23 cellular contexts compared by ENCODE assay signal in genomic region chr3:55742027-55742710, GRCh38.
"Had no signal": no experiment of that assay in that cellular context is flagged by ENCODE, and none has a peak within 500 bp of the region (broad histone marks: within the 10 kb centered on the region; RNA-seq: fewer than 3 reads in every experiment).

No MANE protein-coding gene starts in this region.

- H3K4me1 ChIP-seq: gastroesophageal sphincter, parathyroid adenoma, tibial artery had no signal

- H2AFZ ChIP-seq: parathyroid adenoma had no signal

- H3K9ac ChIP-seq: parathyroid adenoma had no signal

- H3K9me3 Mint-ChIP-seq: activated naive CD4-positive, alpha-beta T cell treated with anti-CD3 and anti-CD28 coated beads, Interleukin-2, amount 50 U/mL, for 72 hours had no signal

- H3K9me3 ChIP-seq: gastroesophageal sphincter, tibial artery had no signal

- H3K27me3 Mint-ChIP-seq: effector memory CD8-positive, alpha-beta T cell; stimulated activated naive CD8-positive, alpha-beta T cell treated with anti-CD3 and anti-CD28 coated beads, Interleukin-15, amount 100 ng/mL, for 72 hours had no signal

- H3K79me2 ChIP-seq: parathyroid adenoma had no signal

- H3K27ac Mint-ChIP-seq: activated CD8-positive, alpha-beta T cell treated with anti-CD3 and anti-CD28 coated beads, Interleukin-2, amount 10 ng/mL, durations not matched to agents 7 days and 5 days; activated naive CD4-positive, alpha-beta T cell treated with anti-CD3 and anti-CD28 coated beads, Interleukin-2, amount 50 U/mL, for 72 hours; effector memory CD8-positive, alpha-beta T cell; stimulated activated naive CD8-positive, alpha-beta T cell treated with anti-CD3 and anti-CD28 coated beads, Interleukin-15, amount 100 ng/mL, for 72 hours had no signal

- H3K4me3 Mint-ChIP-seq: activated CD8-positive, alpha-beta T cell treated with anti-CD3 and anti-CD28 coated beads, Interleukin-2, amount 10 ng/mL, durations not matched to agents 7 days and 5 days; effector memory CD8-positive, alpha-beta T cell; nephron; stimulated activated naive CD8-positive, alpha-beta T cell treated with anti-CD3 and anti-CD28 coated beads, Interleukin-15, amount 100 ng/mL, for 72 hours had no signal

- H3K36me3 Mint-ChIP-seq: activated naive CD4-positive, alpha-beta T cell treated with anti-CD3 and anti-CD28 coated beads, Interleukin-2, amount 50 U/mL, for 72 hours had no signal

- ATAC-seq: activated CD8-positive, alpha-beta T cell treated with anti-CD3 and anti-CD28 coated beads, Interleukin-2, amount 10 ng/mL, durations not matched to agents 7 days and 5 days; activated naive CD4-positive, alpha-beta T cell treated with anti-CD3 and anti-CD28 coated beads, Interleukin-2, amount 50 U/mL, for 72 hours; effector memory CD8-positive, alpha-beta T cell; esophagus mucosa; gastroesophageal sphincter; left cardiac atrium; right cardiac atrium; stimulated activated naive CD8-positive, alpha-beta T cell treated with anti-CD3 and anti-CD28 coated beads, Interleukin-15, amount 100 ng/mL, for 72 hours had no signal

- H3K4me1 Mint-ChIP-seq: stimulated activated naive CD8-positive, alpha-beta T cell treated with anti-CD3 and anti-CD28 coated beads, Interleukin-15, amount 100 ng/mL, for 72 hours had no signal

- H3K36me3 ChIP-seq: brain microvascular endothelial cell, gastroesophageal sphincter, tibial artery had no signal

- H3K27ac ChIP-seq: brain microvascular endothelial cell, dorsolateral prefrontal cortex, gastroesophageal sphincter, parathyroid adenoma, tibial artery had no signal

- H3K4me3 ChIP-seq: dorsolateral prefrontal cortex, gastroesophageal sphincter, tibial artery had no signal

- H3K27me3 ChIP-seq: brain microvascular endothelial cell, dorsolateral prefrontal cortex, gastroesophageal sphincter had no signal

- DNase-seq: activated CD4-positive, alpha-beta T cell treated with anti-CD3 and anti-CD28 coated beads for 1 hour; activated CD4-positive, alpha-beta T cell treated with anti-CD3 and anti-CD28 coated beads, Interleukin-2, amount 50 U/mL, for 1 hour; activated CD8-positive, alpha-beta T cell treated with anti-CD3 and anti-CD28 coated beads, Interleukin-2, amount 10 ng/mL, durations not matched to agents 7 days and 5 days; activated T-cell treated with anti-CD3 and anti-CD28 coated beads, Interleukin-2, amount 50 U/mL, for 1 hour; aorta; brain microvascular endothelial cell; central memory CD4-positive, alpha-beta T cell; dorsolateral prefrontal cortex; effector memory CD8-positive, alpha-beta T cell; head of caudate nucleus; hypothalamus; islet precursor cell; left cardiac atrium; mesenchymal stem cell; right cardiac atrium; stimulated activated CD4-positive, alpha-beta T cell treated with anti-CD3 and anti-CD28 coated beads, Interleukin-12 subunit alpha, Interleukin-12 subunit beta, amount 100 ng/mL, for 4 hours; stimulated activated naive CD8-positive, alpha-beta T cell treated with anti-CD3 and anti-CD28 coated beads, Interleukin-15, amount 100 ng/mL, for 72 hours; tibial artery had no signal
